8 cellular contexts compared by ENCODE assay signal in the genomic region with DNA sequence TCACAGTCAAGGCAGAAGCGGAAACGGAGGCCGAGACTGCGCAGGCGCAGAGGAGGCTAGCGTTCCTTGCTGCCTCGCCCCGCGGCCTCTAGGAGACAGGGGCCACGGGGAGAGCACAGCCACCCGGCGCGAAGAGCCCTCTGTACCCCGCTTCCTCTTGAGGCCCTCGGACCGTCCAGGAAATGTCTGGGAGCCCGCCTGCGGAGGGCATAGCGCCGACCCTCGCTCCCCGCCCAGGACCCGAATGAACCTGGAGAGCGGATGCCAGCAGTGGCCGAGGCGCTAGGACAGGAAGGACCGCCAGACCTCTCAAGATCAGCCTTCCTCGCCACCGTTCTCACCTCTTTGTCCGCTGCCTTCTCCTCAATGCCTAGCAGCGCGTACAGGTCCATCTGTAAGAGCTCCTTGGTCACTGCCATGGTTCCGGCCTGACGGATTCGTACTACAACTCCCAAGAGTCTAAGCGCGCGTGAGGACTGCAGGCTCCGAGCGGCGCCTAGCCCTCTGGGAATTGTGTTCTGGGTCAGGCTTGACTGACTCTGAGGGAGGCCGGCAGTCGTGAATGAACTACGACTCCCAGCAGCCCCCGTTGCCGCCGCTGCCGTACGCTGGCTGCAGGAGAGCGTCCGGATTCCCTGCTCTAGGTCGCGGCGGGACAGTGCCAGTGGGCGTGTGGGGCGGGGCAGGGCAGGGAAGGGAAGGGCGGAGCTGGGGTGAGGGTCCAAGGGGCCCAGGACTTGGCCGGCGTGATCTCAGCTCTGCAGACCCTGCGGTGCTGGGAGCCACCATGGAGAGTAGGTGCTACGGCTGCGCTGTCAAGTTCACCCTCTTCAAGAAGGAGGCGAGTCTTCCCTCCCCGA. TPM values are rescaled to one million over a fixed set of nuclear protein-coding genes. Genes with fewer than 3 reads are reported as not detected.
A peak's percentile ranks its signal among the peaks of the same experiment; 100 is the strongest.
DNase-seq lines count a peak whose midpoint lies in the region; ATAC-seq and TF ChIP-seq lines count a peak whose summit lies in the region.

A gene with protein sequence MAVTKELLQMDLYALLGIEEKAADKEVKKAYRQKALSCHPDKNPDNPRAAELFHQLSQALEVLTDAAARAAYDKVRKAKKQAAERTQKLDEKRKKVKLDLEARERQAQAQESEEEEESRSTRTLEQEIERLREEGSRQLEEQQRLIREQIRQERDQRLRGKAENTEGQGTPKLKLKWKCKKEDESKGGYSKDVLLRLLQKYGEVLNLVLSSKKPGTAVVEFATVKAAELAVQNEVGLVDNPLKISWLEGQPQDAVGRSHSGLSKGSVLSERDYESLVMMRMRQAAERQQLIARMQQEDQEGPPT (minus strand): TSS at position 446 of the 860 bp plus-strand sequence. CDS start 27 bp downstream, at position 419.
A gene with protein sequence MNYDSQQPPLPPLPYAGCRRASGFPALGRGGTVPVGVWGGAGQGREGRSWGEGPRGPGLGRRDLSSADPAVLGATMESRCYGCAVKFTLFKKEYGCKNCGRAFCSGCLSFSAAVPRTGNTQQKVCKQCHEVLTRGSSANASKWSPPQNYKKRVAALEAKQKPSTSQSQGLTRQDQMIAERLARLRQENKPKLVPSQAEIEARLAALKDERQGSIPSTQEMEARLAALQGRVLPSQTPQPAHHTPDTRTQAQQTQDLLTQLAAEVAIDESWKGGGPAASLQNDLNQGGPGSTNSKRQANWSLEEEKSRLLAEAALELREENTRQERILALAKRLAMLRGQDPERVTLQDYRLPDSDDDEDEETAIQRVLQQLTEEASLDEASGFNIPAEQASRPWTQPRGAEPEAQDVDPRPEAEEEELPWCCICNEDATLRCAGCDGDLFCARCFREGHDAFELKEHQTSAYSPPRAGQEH (plus strand): TSS at position 62 of the 860 bp plus-strand sequence. CDS start 501 bp downstream, at position 563.

- TF ChIP-seq POLR2A in ovary (IDR thresholded peaks at IDR 0.05) (no peak), thyroid gland (IDR thresholded peaks at IDR 0.05) (peak in 1 of 2 donors; percentile 45)

- H3K27me3 ChIP-seq in SU-DHL-6 (ENCODE audit: low read length) = no peaks in the 10 kb centered on the region
- no peaks in the 10 kb centered on the region for H3K27me3 ChIP-seq in ovary
- no peaks in the 10 kb centered on the region for H3K27me3 ChIP-seq in thyroid gland

- peak within 1 kb of the TSS; percentile 96 for H3K4me2 ChIP-seq in SU-DHL-6 (ENCODE audit: low read depth, low read length, poor library complexity, severe bottlenecking)

- H3K9me3 ChIP-seq in SU-DHL-6 (ENCODE audit: insufficient read depth, low read length) (no peaks in the 10 kb centered on the region), ovary (no peaks in the 10 kb centered on the region), thyroid gland (no peaks in the 10 kb centered on the region)

- H3K27ac ChIP-seq in SU-DHL-6 (ENCODE audit: low read depth, low read length) (peak within 1 kb of the TSS; percentile 90), ovary (peak within 1 kb of the TSS; percentile 85 to 92), thyroid gland (peak within 1 kb of the TSS; percentile 84 to 94 (median 91))

- H2AFZ ChIP-seq in SU-DHL-6 (ENCODE audit: low read depth, low read length, severe bottlenecking) = peak within 1 kb of the TSS; percentile 99

- 0% methylated on average over 50 to 64 of the region's 64 CpGs for WGBS in ovary, 3 donors
- 0% methylated on average over 25 to 54 of the region's 64 CpGs for WGBS in thyroid gland, 2 donors

- POLR2A ChIA-PET in activated naive CD8-positive, alpha-beta T cell treated with anti-CD3 and anti-CD28 coated beads, Interleukin-2, amount 10 ng/mL, durations not matched to agents 7 days and 5 days (lab: Charles Lee) = interaction anchor here (0.8 to 1.4 kb wide), 10 partner anchors 8 to 146 kb away, joined by 3 to 9 read pairs (median 3); a partner anchor contains a TSS

- ATAC-seq in HG02678 (IDR thresholded peaks at IDR 0.05; ENCODE audit: unreplicated experiment) = peak; percentile 93
- peak; percentile 98 for ATAC-seq in activated naive CD8-positive, alpha-beta T cell treated with anti-CD3 and anti-CD28 coated beads, Interleukin-2, amount 10 ng/mL, durations not matched to agents 7 days and 5 days (ENCODE audit: low read depth)

- no peaks in the 10 kb centered on the region for H3K27me3 Mint-ChIP-seq in activated naive CD8-positive, alpha-beta T cell treated with anti-CD3 and anti-CD28 coated beads, Interleukin-2, amount 10 ng/mL, durations not matched to agents 7 days and 5 days

- peaks cover 5% of the 10 kb centered on the region for H3K4me1 ChIP-seq in ovary (ENCODE audit: insufficient read depth)
- peaks cover 10 to 19% of the 10 kb centered on the region in 2 donors for H3K4me1 ChIP-seq in thyroid gland

- TF ChIP-seq EP300 in ovary (IDR thresholded peaks at IDR 0.05) = no peak

- H3K9me3 Mint-ChIP-seq in activated naive CD8-positive, alpha-beta T cell treated with anti-CD3 and anti-CD28 coated beads, Interleukin-2, amount 10 ng/mL, durations not matched to agents 7 days and 5 days = no peaks in the 10 kb centered on the region

- no peaks in the 10 kb centered on the region for H4K20me1 ChIP-seq in SU-DHL-6 (ENCODE audit: low read depth, low read length)

- H3K4me1 Mint-ChIP-seq in activated naive CD8-positive, alpha-beta T cell treated with anti-CD3 and anti-CD28 coated beads, Interleukin-2, amount 10 ng/mL, durations not matched to agents 7 days and 5 days = peaks cover 18% of the 10 kb centered on the region

- H3K4me3 ChIP-seq in GM12865 (ENCODE audit: low read depth, low read length) (peak within 1 kb of the TSS; percentile 63), SU-DHL-6 (ENCODE audit: insufficient read depth, low read length, poor library complexity, severe bottlenecking) (peak within 1 kb of the TSS; percentile 95), ovary (peak within 1 kb of the TSS; percentile 78), thyroid gland (replicated peaks in 1 of 3) (peak within 1 kb of the TSS; percentile 76 to 99 (median 84))

- no peaks in the 10 kb centered on the region for H3K9me2 ChIP-seq in SU-DHL-6 (replicated peaks; ENCODE audit: insufficient read depth, low read length)

- peak; percentile 99 for DNase-seq in GM12865 (ENCODE audit: low read depth)
- peak; percentile 94 for DNase-seq in NCI-H128 (lab: John Stamatoyannopoulos, UW; ENCODE audit: unreplicated experiment)
- peak; percentile 95 for DNase-seq in activated naive CD8-positive, alpha-beta T cell treated with anti-CD3 and anti-CD28 coated beads, Interleukin-2, amount 10 ng/mL, durations not matched to agents 7 days and 5 days
- peak; percentile 94 to 100 (median 98) for DNase-seq in head of caudate nucleus
- peak; percentile 91 to 95 (median 94) for DNase-seq in ovary
- DNase-seq in thyroid gland = peak; percentile 97

- H3K36me3 ChIP-seq in SU-DHL-6 (ENCODE audit: low read length) (no peaks in the 10 kb centered on the region), ovary (no peaks in the 10 kb centered on the region), thyroid gland (peaks cover 0 to 3% of the 10 kb centered on the region in 2 donors)

- TF ChIP-seq CTCF in GM12865 (IDR thresholded peaks at IDR 0.05; ENCODE audit: insufficient read depth, low read depth, low read length, missing control alignments) (no peak), SU-DHL-6 (IDR thresholded peaks at IDR 0.05; ENCODE audit: insufficient read depth, low read length, poor library complexity, severe bottlenecking) (no peak), ovary (IDR thresholded peaks at IDR 0.05) (no peak), thyroid gland (IDR thresholded peaks at IDR 0.05) (peak in 2 of 6 experiments; percentile 12 to 17)

- no peaks in the 10 kb centered on the region for H3F3A ChIP-seq in SU-DHL-6 (ENCODE audit: insufficient read depth)

- H3K79me2 ChIP-seq in SU-DHL-6 (ENCODE audit: insufficient read depth, low read length) = peaks cover 42% of the 10 kb centered on the region

- H3K9ac ChIP-seq in SU-DHL-6 (ENCODE audit: low read length) = peak within 1 kb of the TSS; percentile 98

- peak within 1 kb of the TSS; percentile 99 for H3K27ac Mint-ChIP-seq in activated naive CD8-positive, alpha-beta T cell treated with anti-CD3 and anti-CD28 coated beads, Interleukin-2, amount 10 ng/mL, durations not matched to agents 7 days and 5 days

- H3K4me3 Mint-ChIP-seq in activated naive CD8-positive, alpha-beta T cell treated with anti-CD3 and anti-CD28 coated beads, Interleukin-2, amount 10 ng/mL, durations not matched to agents 7 days and 5 days = peak within 1 kb of the TSS; percentile 97

- H3K36me3 Mint-ChIP-seq in activated naive CD8-positive, alpha-beta T cell treated with anti-CD3 and anti-CD28 coated beads, Interleukin-2, amount 10 ng/mL, durations not matched to agents 7 days and 5 days = peaks cover 5% of the 10 kb centered on the region

- intact Hi-C loops in head of caudate nucleus (cut with DNase I) (loop anchor here (1.0 to 10.0 kb wide), 3 partner anchors 52 to 240 kb away; a partner anchor contains a TSS), ovary (cut with DNase I) (no loop called here), thyroid gland (cut with DNase I) (no loop called here)

RNA-seq across cellular contexts. Expression of the first gene that starts in this region (rescaled TPM):
- 10 to 100 TPM; 45.6 to 47.2 TPM for total RNA-seq in activated naive CD8-positive, alpha-beta T cell treated with anti-CD3 and anti-CD28 coated beads, Interleukin-2, amount 10 ng/mL, durations not matched to agents 7 days and 5 days
- total RNA-seq in ovary (10 to 100 TPM; 10.5 to 39.1 (median 31.7) TPM), thyroid gland (10 to 100 TPM; 21.6 to 51.9 (median 45.8) TPM)
- polyA plus RNA-seq in ovary = 10 to 100 TPM; 26.9 to 57.9 TPM

RNA-seq across cellular contexts. Expression of the second gene that starts in this region (rescaled TPM):
- 10 to 100 TPM; 30.1 to 31.7 TPM for total RNA-seq in activated naive CD8-positive, alpha-beta T cell treated with anti-CD3 and anti-CD28 coated beads, Interleukin-2, amount 10 ng/mL, durations not matched to agents 7 days and 5 days
- 10 to 100 TPM; 15.9 to 31.0 (median 17.4) TPM for total RNA-seq in ovary
- 10 to 100 TPM; 14.7 to 19.1 TPM for polyA plus RNA-seq in ovary
- total RNA-seq in thyroid gland = 10 to 100 TPM; 21.7 to 37.8 (median 22.3) TPM

Comparison
In these comparisons a context has a peak if more than half of its experiments do, and no peak if none do; other contexts are left out.
1. Peak in every context shown above with its lines: DNase-seq, ATAC-seq, H3K4me3 ChIP-seq and H3K27ac ChIP-seq.